ENCODE assay signal across 8 cellular contexts in the genomic region with DNA sequence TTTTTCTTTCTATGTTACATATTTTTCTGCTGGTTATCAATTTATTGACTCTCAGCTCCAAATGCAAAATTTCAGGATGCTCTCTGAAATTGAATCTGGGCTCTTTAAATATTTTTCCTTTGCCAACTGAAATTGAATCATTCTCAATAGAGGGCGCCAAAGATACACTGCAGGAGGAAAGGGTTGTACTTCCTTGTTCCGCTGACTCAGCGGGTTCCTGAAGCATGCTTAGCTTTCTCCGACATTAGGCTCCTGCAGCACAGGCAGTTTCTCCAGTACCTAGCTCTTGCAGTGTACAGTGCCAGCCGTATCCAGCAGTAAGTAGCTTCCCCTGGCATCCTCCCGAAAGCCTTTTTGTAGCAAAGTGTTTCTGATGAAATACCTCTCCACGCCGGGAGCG. TPM values are rescaled to one million over a fixed set of nuclear protein-coding genes. Genes with fewer than 3 reads are reported as not detected.
DNase-seq lines count a peak whose midpoint lies in the region; ATAC-seq, FAIRE-seq and TF ChIP-seq lines count a peak whose summit lies in the region.

No MANE protein-coding gene starts in this region.

- H3K4me1 ChIP-seq in astrocyte (ENCODE audit: insufficient read depth, low read length) = no peaks in the 10 kb centered on the region

- no peak overlapping the region for H3K4me3 Mint-ChIP-seq in HFFc6
- H3K4me3 Mint-ChIP-seq in astrocyte (ENCODE audit: unreplicated experiment) = no peak overlapping the region

- TF ChIP-seq CTCF in HFFc6 (IDR thresholded peaks at IDR 0.05) = peak; percentile 30; the same call in 1 of the 2 replicates
- peak; percentile 36 for TF ChIP-seq CTCF in astrocyte (IDR thresholded peaks at IDR 0.05; ENCODE audit: insufficient read depth, low read depth, low read length)

- H3K27ac ChIP-seq in astrocyte (ENCODE audit: low read depth, low read length) = no peak overlapping the region

- H3K4me3 ChIP-seq in astrocyte (ENCODE audit: insufficient read depth, low read depth, low read length) = no peak overlapping the region

- no peaks in the 10 kb centered on the region for H3K27me3 ChIP-seq in astrocyte (ENCODE audit: insufficient read depth, low read length)

- ATAC-seq in left lobe of liver = peak; percentile 94
- ATAC-seq in GM21526 (IDR thresholded peaks at IDR 0.05; ENCODE audit: low FRiP score, unreplicated experiment) = no peak
- ATAC-seq in GM21515 (IDR thresholded peaks at IDR 0.05; ENCODE audit: unreplicated experiment) = no peak

- H3K27me3 Mint-ChIP-seq in HFFc6 (ENCODE audit: insufficient read depth) (no peaks in the 10 kb centered on the region), astrocyte (ENCODE audit: low read depth, unreplicated experiment) (no peaks in the 10 kb centered on the region)

- no peaks in the 10 kb centered on the region for H3K9me3 ChIP-seq in astrocyte (ENCODE audit: insufficient read depth, low read depth, low read length)

- no peaks in the 10 kb centered on the region for H3K79me2 ChIP-seq in astrocyte (ENCODE audit: insufficient read depth, low read length)

- peak; percentile 2 for DNase-seq in EH (ENCODE audit: low read depth)
- DNase-seq in HFFc6 = no peak
- peak; percentile 3 for DNase-seq in NCI-H226
- no peak for DNase-seq in astrocyte (ENCODE audit: low read depth)
- DNase-seq in left lobe of liver (ENCODE audit: low spot score) = peak; percentile 47
- no peak for DNase-seq in central memory CD4-positive, alpha-beta T cell

- H2AFZ ChIP-seq in astrocyte (ENCODE audit: low read depth, low read length) = no peak overlapping the region

- no peak overlapping the region for H3K27ac Mint-ChIP-seq in HFFc6
- H3K27ac Mint-ChIP-seq in astrocyte (ENCODE audit: unreplicated experiment) = no peak overlapping the region

- no peaks in the 10 kb centered on the region for H3K4me1 Mint-ChIP-seq in HFFc6 (ENCODE audit: low read depth)
- H3K4me1 Mint-ChIP-seq in astrocyte (ENCODE audit: low read depth, unreplicated experiment) = no peaks in the 10 kb centered on the region

- no peaks in the 10 kb centered on the region for H3K36me3 ChIP-seq in astrocyte (ENCODE audit: insufficient read depth, low read length)

- H3K9me3 Mint-ChIP-seq in HFFc6 (no peaks in the 10 kb centered on the region), astrocyte (ENCODE audit: unreplicated experiment) (no peaks in the 10 kb centered on the region)

- H3K36me3 Mint-ChIP-seq in HFFc6 (ENCODE audit: low read depth) = no peaks in the 10 kb centered on the region
- no peaks in the 10 kb centered on the region for H3K36me3 Mint-ChIP-seq in astrocyte (ENCODE audit: low read depth, unreplicated experiment)

- H3K9ac ChIP-seq in astrocyte (ENCODE audit: low read length) = no peak overlapping the region

- no peaks in the 10 kb centered on the region for H4K20me1 ChIP-seq in astrocyte (ENCODE audit: insufficient read depth, low read length)

- no peak overlapping the region for H3K4me2 ChIP-seq in astrocyte (ENCODE audit: low read length)

- peak; percentile 26 for FAIRE-seq in astrocyte (lab: Jason Lieb, UNC)

RNA-seq across cellular contexts. Expression of a gene that starts 28.8 kb away (rescaled TPM):
- not detected for total RNA-seq in HFFc6 (2021; fragmentation: NEBNext Ultra II Directional; extraction: Animal tissue kit (Norgen Biotek cat#: 25700))
- total RNA-seq in astrocyte = not detected in 2 replicates
- total RNA-seq in left lobe of liver = 0.40 TPM

Comparison
In these comparisons a context has a peak if more than half of its experiments do, and no peak if none do; other contexts are left out.
1. DNase-seq: peak in EH (single experiment), NCI-H226 (single experiment) and left lobe of liver (single experiment); none in HFFc6 (single experiment), astrocyte (single experiment) and central memory CD4-positive, alpha-beta T cell (single experiment).